Comparison of ENCODE assay signal across 36 cellular contexts in genomic region chr16:53915452-53916160, GRCh38.
DNase-seq lines count a peak whose midpoint lies in the region; TF ChIP-seq lines count a peak whose summit lies in the region.
"Had no signal": no experiment of that assay in that cellular context is flagged by ENCODE, and none has a peak within 500 bp of the region (broad histone marks: within the 10 kb centered on the region; RNA-seq: fewer than 3 reads in every experiment).

No MANE protein-coding gene starts in this region.

- H3K4me3 Mint-ChIP-seq in nephron = no peak overlapping the region
- H3K4me3 Mint-ChIP-seq: activated CD8-positive, alpha-beta memory T cell treated with anti-CD3 and anti-CD28 coated beads, Interleukin-2, amount 10 ng/mL, durations not matched to agents 7 days and 5 days; B cell; CD8-positive, alpha-beta T cell; effector memory CD8-positive, alpha-beta T cell; natural killer cell treated with Interleukin-12 subunit alpha and Interleukin-12 subunit beta and Interleukin-15 and Interleukin-18, amount 100 ng/mL, for 72 hours; T-helper 17 cell had no signal

- H3K4me1 ChIP-seq in SJCRH30 (peaks cover 12% of the 10 kb centered on the region), ectodermal cell (ENCODE audit: control insufficient read depth, insufficient read depth, low read length) (peaks cover 58% of the 10 kb centered on the region), ascending aorta (no peaks in the 10 kb centered on the region)
- H3K4me1 ChIP-seq: uterus had no signal

- DNase-seq in AG10803 (ENCODE audit: low read depth) = peak; percentile 46
- peak in 1 of 2 experiments; percentile 53 for DNase-seq in SJCRH30
- DNase-seq in medulla oblongata (ENCODE audit: extremely low spot score) = no peak
- no peak for DNase-seq in ascending aorta (ENCODE audit: low spot score in 2 of 2)
- DNase-seq in COR-L47 (lab: John Stamatoyannopoulos, UW) = no peak
- DNase-seq in NCI-H2107 treated with DMSO at 0.1 percent for 48 hours (lab: John Stamatoyannopoulos, UW; ENCODE audit: unreplicated experiment) = no peak
- DNase-seq: activated CD4-positive, alpha-beta T cell treated with anti-CD3 and anti-CD28 coated beads, Interleukin-2, amount 50 U/mL, for 4 hours; activated CD8-positive, alpha-beta memory T cell treated with anti-CD3 and anti-CD28 coated beads, Interleukin-2, amount 10 ng/mL, durations not matched to agents 7 days and 5 days; activated naive CD4-positive, alpha-beta T cell treated with Interleukin-2 at 50 U/mL for 16 hours; activated T-cell treated with anti-CD3 and anti-CD28 coated beads, Interleukin-2, amount 50 U/mL, for 48 hours; CD8-positive, alpha-beta T cell; DMS 273 treated with DMSO at 0.1 percent for 48 hours; effector memory CD8-positive, alpha-beta T cell; erythroblast; foreskin fibroblast; KBM-7; lower lobe of right lung; NCI-H2029 treated with DMSO at 0.1 percent for 48 hours; NCI-H524 treated with DMSO at 0.1 percent for 48 hours; OCI-M1; pancreas; stimulated activated CD4-positive, alpha-beta T cell treated with anti-CD3 and anti-CD28 coated beads, Interleukin-1b, Interleukin-23, amount 100 ng/mL, for 48 hours; stomach; T-helper 17 cell; thyroid gland; uterus had no signal

- no peaks in the 10 kb centered on the region for H3K36me3 Mint-ChIP-seq in nephron (ENCODE audit: low read depth)
- H3K36me3 Mint-ChIP-seq: activated CD8-positive, alpha-beta memory T cell treated with anti-CD3 and anti-CD28 coated beads, Interleukin-2, amount 10 ng/mL, durations not matched to agents 7 days and 5 days; natural killer cell treated with Interleukin-12 subunit alpha and Interleukin-12 subunit beta and Interleukin-15 and Interleukin-18, amount 100 ng/mL, for 72 hours had no signal

- 32 to 38% methylated on average over 5 of the region's 5 CpGs for WGBS in ectodermal cell, 2 experiments

- no peak overlapping the region for H3K4me3 ChIP-seq in AG10803 (ENCODE audit: low read length)
- no peak overlapping the region for H3K4me3 ChIP-seq in SJCRH30
- no peak overlapping the region for H3K4me3 ChIP-seq in ectodermal cell (ENCODE audit: insufficient read depth, low read depth, low read length)
- no peak overlapping the region for H3K4me3 ChIP-seq in ascending aorta
- H3K4me3 ChIP-seq: cardiac muscle cell, coronary artery, HAP-1, lower lobe of right lung, pancreas, SK-N-MC, stomach, thyroid gland, uterus had no signal

- no peak for TF ChIP-seq CTCF in AG10803 (conservative IDR thresholded peaks at IDR 0.05; ENCODE audit: low read length)
- no peak for TF ChIP-seq CTCF in nephron (IDR thresholded peaks at IDR 0.05; ENCODE audit: unreplicated experiment in 3 of 3)
- no peak for TF ChIP-seq CTCF in ascending aorta (IDR thresholded peaks at IDR 0.05)

- peaks cover 34% of the 10 kb centered on the region for H3K4me1 Mint-ChIP-seq in nephron

- H3K27ac ChIP-seq in SJCRH30 = peak overlapping the region; percentile 40
- H3K27ac ChIP-seq in ectodermal cell (ENCODE audit: insufficient read depth, low read depth, low read length, poor library complexity, severe bottlenecking) = peak overlapping the region; percentile 80
- H3K27ac ChIP-seq in ascending aorta = no peak overlapping the region
- H3K27ac ChIP-seq: cardiac muscle cell, coronary artery, HL-60, lower lobe of right lung, pancreas, RWPE1, SK-N-MC, stomach, uterus had no signal

- H3K9me3 ChIP-seq in SJCRH30 (replicated peaks) = no peaks in the 10 kb centered on the region
- H3K9me3 ChIP-seq in ectodermal cell (ENCODE audit: control insufficient read depth, low read length) = no peaks in the 10 kb centered on the region
- H3K9me3 ChIP-seq in ascending aorta = no peaks in the 10 kb centered on the region
- H3K9me3 ChIP-seq: HAP-1, lower lobe of right lung, pancreas, stomach, thyroid gland, uterus had no signal

- intact Hi-C loops in ascending aorta (cut with DNase I) = no loop called here

- H3K27me3 Mint-ChIP-seq in nephron (ENCODE audit: low read depth) = no peaks in the 10 kb centered on the region
- H3K27me3 Mint-ChIP-seq: activated CD8-positive, alpha-beta memory T cell treated with anti-CD3 and anti-CD28 coated beads, Interleukin-2, amount 10 ng/mL, durations not matched to agents 7 days and 5 days; B cell; effector memory CD8-positive, alpha-beta T cell; natural killer cell treated with Interleukin-12 subunit alpha and Interleukin-12 subunit beta and Interleukin-15 and Interleukin-18, amount 100 ng/mL, for 72 hours; T-helper 17 cell had no signal

- H3K9me3 Mint-ChIP-seq in nephron = no peaks in the 10 kb centered on the region
- H3K9me3 Mint-ChIP-seq: CD8-positive, alpha-beta T cell; effector memory CD8-positive, alpha-beta T cell; natural killer cell treated with Interleukin-12 subunit alpha and Interleukin-12 subunit beta and Interleukin-15 and Interleukin-18, amount 100 ng/mL, for 72 hours had no signal

- no peaks in the 10 kb centered on the region for H3K27me3 ChIP-seq in SJCRH30
- H3K27me3 ChIP-seq in ectodermal cell (ENCODE audit: control insufficient read depth, insufficient read depth, low read length, poor library complexity, severe bottlenecking) = no peaks in the 10 kb centered on the region
- H3K27me3 ChIP-seq in ascending aorta = no peaks in the 10 kb centered on the region
- H3K27me3 ChIP-seq: cardiac muscle cell, pancreas, stomach, thyroid gland, uterus had no signal

- H3K36me3 ChIP-seq in SJCRH30 (no peaks in the 10 kb centered on the region), ectodermal cell (ENCODE audit: control insufficient read depth, insufficient read depth, low read length) (no peaks in the 10 kb centered on the region), ascending aorta (no peaks in the 10 kb centered on the region)
- H3K36me3 ChIP-seq: cardiac muscle cell, HAP-1, lower lobe of right lung, pancreas, stomach, thyroid gland, uterus had no signal

- H3K27ac Mint-ChIP-seq in nephron = peak overlapping the region; percentile 23 to 68 (median 28)
- H3K27ac Mint-ChIP-seq: activated CD8-positive, alpha-beta memory T cell treated with anti-CD3 and anti-CD28 coated beads, Interleukin-2, amount 10 ng/mL, durations not matched to agents 7 days and 5 days; B cell; CD8-positive, alpha-beta T cell; effector memory CD8-positive, alpha-beta T cell; T-helper 17 cell had no signal

Comparison
In these comparisons a context has a peak if more than half of its experiments do, and no peak if none do; other contexts are left out.
1. H3K27ac ChIP-seq: peak in SJCRH30 (single experiment) and ectodermal cell (single experiment); none in ascending aorta (0 of 2).